In the genomic region with DNA sequence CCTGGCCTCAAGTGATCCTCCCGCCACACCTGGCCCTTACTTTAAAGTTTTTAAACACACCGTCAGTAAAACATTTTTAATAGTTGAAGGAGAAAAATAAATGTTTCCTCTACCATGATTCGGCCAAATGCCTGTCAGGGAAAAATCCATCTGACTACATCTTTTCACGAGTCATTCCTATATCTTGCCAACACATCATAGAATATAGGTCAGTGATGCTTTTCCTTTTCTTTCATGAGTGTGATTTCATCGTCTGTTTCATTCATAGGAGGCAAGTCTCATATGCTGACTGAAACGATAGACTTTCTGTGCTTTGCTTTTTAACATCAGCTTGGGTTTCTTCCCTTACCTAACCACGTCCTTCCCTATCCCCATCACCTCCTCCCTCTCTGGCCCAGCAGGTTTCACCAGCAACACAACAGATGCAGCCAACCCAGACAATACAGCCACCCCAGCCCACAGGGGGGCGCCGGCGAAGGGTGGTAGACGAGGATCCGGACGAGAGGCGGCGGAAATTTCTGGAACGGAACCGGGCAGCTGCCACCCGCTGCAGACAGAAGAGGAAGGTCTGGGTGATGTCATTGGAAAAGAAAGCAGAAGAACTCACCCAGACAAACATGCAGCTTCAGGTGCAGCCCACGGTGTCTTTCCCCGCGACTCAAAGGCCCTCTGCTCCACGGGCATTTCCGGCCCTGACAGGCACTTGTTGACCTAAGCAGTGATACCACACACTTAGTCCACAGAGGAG, we compare ENCODE assay signal across 10 cellular contexts.
DNase-seq lines count a peak whose midpoint lies in the region; ATAC-seq, FAIRE-seq and TF ChIP-seq lines count a peak whose summit lies in the region.
"Had no signal": no experiment of that assay in that cellular context is flagged by ENCODE, and none has a peak within 500 bp of the region (broad histone marks: within the 10 kb centered on the region; RNA-seq: fewer than 3 reads in every experiment).

No MANE protein-coding gene starts in this region.

- intact Hi-C loops in kidney (cut with DNase I): no loop called here

- H3K9me3 ChIP-seq in SU-DHL-6 (ENCODE audit: insufficient read depth, low read length) (no peaks in the 10 kb centered on the region), kidney (ENCODE audit: control insufficient read depth in 1 of 2, low read length in 2 of 2) (no peaks in the 10 kb centered on the region)

- H3K27me3 Mint-ChIP-seq in GM23338 (ENCODE audit: insufficient read depth, low read depth, poor library complexity): no peaks in the 10 kb centered on the region
- H3K27me3 Mint-ChIP-seq: CD4-positive, alpha-beta T cell had no signal

- H3K4me2 ChIP-seq in GM23338 (no peak overlapping the region), SU-DHL-6 (ENCODE audit: low read depth, low read length, poor library complexity, severe bottlenecking) (no peak overlapping the region)

- peaks cover 4% of the 10 kb centered on the region; the same call in 2 of the 3 replicates for H3K4me1 Mint-ChIP-seq in GM23338
- H3K4me1 Mint-ChIP-seq: activated naive CD4-positive, alpha-beta T cell treated with anti-CD3 and anti-CD28 coated beads, Interleukin-2, amount 10 ng/mL, durations not matched to agents 7 days and 5 days had no signal

- no peak for FAIRE-seq in kidney (lab: Jason Lieb, UNC)

- no peaks in the 10 kb centered on the region for H3K4me1 ChIP-seq in GM23338 (ENCODE audit: insufficient read depth)
- no peaks in the 10 kb centered on the region for H3K4me1 ChIP-seq in kidney (ENCODE audit: control insufficient read depth in 1 of 2, insufficient read depth in 1 of 2, low read depth in 1 of 2, low read length in 2 of 2)

- H3K27me3 ChIP-seq in GM23338 (ENCODE audit: insufficient read depth) (no peaks in the 10 kb centered on the region), SU-DHL-6 (ENCODE audit: low read length) (no peaks in the 10 kb centered on the region)

- H3K36me3 ChIP-seq in GM23338 (ENCODE audit: insufficient read depth) (no peaks in the 10 kb centered on the region), SU-DHL-6 (ENCODE audit: low read length) (peaks cover 17% of the 10 kb centered on the region), kidney (ENCODE audit: control insufficient read depth in 1 of 2, insufficient read depth in 2 of 2, low read length in 2 of 2) (no peaks in the 10 kb centered on the region)

- no peaks in the 10 kb centered on the region for H3F3A ChIP-seq in GM23338 (replicated peaks; ENCODE audit: low read depth)
- H3F3A ChIP-seq in SU-DHL-6 (ENCODE audit: insufficient read depth): no peaks in the 10 kb centered on the region

- H3K27ac ChIP-seq in GM23338 (ENCODE audit: low read depth) (no peak overlapping the region), SU-DHL-6 (ENCODE audit: low read depth, low read length) (no peak overlapping the region), kidney (ENCODE audit: low read depth in 2 of 2, low read length in 2 of 2) (no peak overlapping the region)

- H3K79me2 ChIP-seq in GM23338 (replicated peaks; ENCODE audit: insufficient read depth) (no peaks in the 10 kb centered on the region), SU-DHL-6 (ENCODE audit: insufficient read depth, low read length) (no peaks in the 10 kb centered on the region)

- TF ChIP-seq CTCF in GM23338 (conservative IDR thresholded peaks at IDR 0.05; ENCODE audit: low read depth in 2 of 2): peak; percentile 55 to 77
- TF ChIP-seq CTCF in SU-DHL-6 (IDR thresholded peaks at IDR 0.05; ENCODE audit: insufficient read depth, low read length, poor library complexity, severe bottlenecking): peak; percentile 10
- TF ChIP-seq CTCF in kidney (IDR thresholded peaks at IDR 0.05; ENCODE audit: borderline replicate concordance, extremely low read depth, insufficient read depth): no peak

- H3K4me3 Mint-ChIP-seq in GM23338: no peak overlapping the region
- H3K4me3 Mint-ChIP-seq: activated naive CD4-positive, alpha-beta T cell treated with anti-CD3 and anti-CD28 coated beads, Interleukin-2, amount 10 ng/mL, durations not matched to agents 7 days and 5 days; CD4-positive, alpha-beta T cell had no signal

- in situ Hi-C loops in KBM-7 (cut with MboI; ENCODE audit: low pct_unique_long_range_greater_than_20kb, low sequenced_read_pairs): no loop called here

- H2AFZ ChIP-seq in GM23338 (peak overlapping the region; percentile 49; the same call in 1 of the 2 replicates), SU-DHL-6 (ENCODE audit: low read depth, low read length, severe bottlenecking) (no peak overlapping the region)

- H3K9ac ChIP-seq in SU-DHL-6 (ENCODE audit: low read length) (no peak overlapping the region), kidney (ENCODE audit: low read length in 2 of 2) (no peak overlapping the region)

- peak; percentile 93 for ATAC-seq in GM23338

- H3K9me3 Mint-ChIP-seq in GM23338: no peaks in the 10 kb centered on the region
- H3K9me3 Mint-ChIP-seq: activated naive CD4-positive, alpha-beta T cell treated with anti-CD3 and anti-CD28 coated beads, Interleukin-2, amount 10 ng/mL, durations not matched to agents 7 days and 5 days; CD4-positive, alpha-beta T cell had no signal

- H3K36me3 Mint-ChIP-seq in GM23338 (ENCODE audit: low read depth): no peaks in the 10 kb centered on the region
- H3K36me3 Mint-ChIP-seq: activated naive CD4-positive, alpha-beta T cell treated with anti-CD3 and anti-CD28 coated beads, Interleukin-2, amount 10 ng/mL, durations not matched to agents 7 days and 5 days had no signal

- H3K4me3 ChIP-seq in GM23338 (no peak overlapping the region), SU-DHL-6 (ENCODE audit: insufficient read depth, low read length, poor library complexity, severe bottlenecking) (no peak overlapping the region), kidney (ENCODE audit: low read length in 2 of 2) (no peak overlapping the region)

- no peak overlapping the region for H3K27ac Mint-ChIP-seq in GM23338
- H3K27ac Mint-ChIP-seq: activated naive CD4-positive, alpha-beta T cell treated with anti-CD3 and anti-CD28 coated beads, Interleukin-2, amount 10 ng/mL, durations not matched to agents 7 days and 5 days; CD4-positive, alpha-beta T cell had no signal

- H3K9me2 ChIP-seq in GM23338 (ENCODE audit: insufficient read depth) (no peaks in the 10 kb centered on the region), SU-DHL-6 (replicated peaks; ENCODE audit: insufficient read depth, low read length) (no peaks in the 10 kb centered on the region)

- no peaks in the 10 kb centered on the region for H4K20me1 ChIP-seq in GM23338 (replicated peaks; ENCODE audit: insufficient read depth)
- H4K20me1 ChIP-seq in SU-DHL-6 (ENCODE audit: low read depth, low read length): no peaks in the 10 kb centered on the region

- DNase-seq in C1 segment of cervical spinal cord (lab: John Stamatoyannopoulos, UW) (peak in 8 of 14 donors; percentile 10 to 67 (median 28)), GM23338 (ENCODE audit: low spot score) (peak; percentile 68), kidney (peak; percentile 73), HuH-7.5 (ENCODE audit: low spot score) (no peak), KBM-7 (no peak), NCI-H2029 (lab: John Stamatoyannopoulos, UW) (no peak)
- no peak for DNase-seq in stimulated activated CD4-positive, alpha-beta T cell treated with anti-CD3 and anti-CD28 coated beads, Interleukin-1b, Interleukin-23, amount 100 ng/mL, for 48 hours
- DNase-seq: activated naive CD4-positive, alpha-beta T cell treated with anti-CD3 and anti-CD28 coated beads, Interleukin-2, amount 10 ng/mL, durations not matched to agents 7 days and 5 days; CD4-positive, alpha-beta T cell had no signal

TF ChIP-seq in GM23338, 12 proteins besides CTCF, POLR2A, EP300 and RAD21:
- TF ChIP-seq, protein P1, sequence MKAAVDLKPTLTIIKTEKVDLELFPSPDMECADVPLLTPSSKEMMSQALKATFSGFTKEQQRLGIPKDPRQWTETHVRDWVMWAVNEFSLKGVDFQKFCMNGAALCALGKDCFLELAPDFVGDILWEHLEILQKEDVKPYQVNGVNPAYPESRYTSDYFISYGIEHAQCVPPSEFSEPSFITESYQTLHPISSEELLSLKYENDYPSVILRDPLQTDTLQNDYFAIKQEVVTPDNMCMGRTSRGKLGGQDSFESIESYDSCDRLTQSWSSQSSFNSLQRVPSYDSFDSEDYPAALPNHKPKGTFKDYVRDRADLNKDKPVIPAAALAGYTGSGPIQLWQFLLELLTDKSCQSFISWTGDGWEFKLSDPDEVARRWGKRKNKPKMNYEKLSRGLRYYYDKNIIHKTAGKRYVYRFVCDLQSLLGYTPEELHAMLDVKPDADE (IDR thresholded peaks at IDR 0.05): no peak

Comparison
In these comparisons a context has a peak if more than half of its experiments do, and no peak if none do; other contexts are left out.
1. DNase-seq: peak in C1 segment of cervical spinal cord (8 of 14), GM23338 (single experiment) and kidney (single experiment); none in stimulated activated CD4-positive, alpha-beta T cell treated with anti-CD3 and anti-CD28 coated beads, Interleukin-1b, Interleukin-23, amount 100 ng/mL, for 48 hours (single experiment), HuH-7.5 (single experiment), KBM-7 (single experiment) and NCI-H2029 (single experiment).